In the genomic region with DNA sequence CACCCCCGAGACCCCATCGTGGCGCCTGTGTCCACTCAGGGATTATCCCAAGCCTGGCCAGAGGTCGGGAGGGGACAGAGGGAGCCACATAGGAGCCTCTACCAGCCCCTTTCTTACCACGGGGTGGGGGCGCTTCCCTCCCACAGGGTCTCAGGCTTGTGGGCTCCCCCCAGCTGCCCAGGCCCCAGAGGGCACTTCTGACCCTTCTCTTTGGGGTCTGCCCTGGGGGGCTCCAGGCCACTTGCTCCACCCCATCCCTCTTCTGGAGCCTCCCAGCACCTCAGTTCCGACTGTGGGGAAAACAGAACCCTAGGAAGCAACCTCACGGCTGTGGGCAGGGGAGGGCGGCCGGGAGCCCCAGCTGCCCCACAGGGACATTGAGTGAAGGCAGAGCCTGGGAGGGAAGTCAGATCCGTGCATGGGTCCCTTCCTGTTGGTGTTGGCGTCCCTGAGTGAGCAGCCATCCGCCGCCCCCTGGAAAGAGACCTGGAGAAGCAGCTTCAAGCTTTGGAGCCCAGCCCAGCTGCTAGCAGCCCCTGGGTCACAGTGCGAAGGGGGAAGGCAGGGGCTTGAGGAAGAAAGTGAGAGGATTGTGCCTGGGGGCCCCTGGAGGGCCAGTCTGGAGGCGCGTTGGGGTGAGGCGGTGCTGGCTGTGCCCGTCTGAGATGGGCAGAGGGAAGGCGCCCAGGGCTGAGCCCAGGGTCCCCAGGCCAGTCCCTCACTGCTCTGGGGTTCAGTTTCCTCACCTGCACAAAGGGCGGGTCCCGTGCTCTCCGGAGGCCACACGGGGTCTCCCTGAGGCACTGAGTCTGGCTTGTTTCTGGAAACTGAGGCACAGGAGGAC, we compare ENCODE assay signal across 8 cellular contexts. TPM values are rescaled to one million over a fixed set of nuclear protein-coding genes. Genes with fewer than 3 reads are reported as not detected.
A peak's percentile ranks its signal among the peaks of the same experiment; 100 is the strongest.
DNase-seq lines count a peak whose midpoint lies in the region; ATAC-seq and TF ChIP-seq lines count a peak whose summit lies in the region.
"Had no signal": no experiment of that assay in that cellular context is flagged by ENCODE, and none has a peak within 500 bp of the region (broad histone marks: within the 10 kb centered on the region; RNA-seq: fewer than 3 reads in every experiment).

No MANE protein-coding gene starts in this region.

- peaks cover 21% of the 10 kb centered on the region for H3K36me3 ChIP-seq in NT2/D1 (ENCODE audit: insufficient read depth, insufficient read length, low read length)
- H3K36me3 ChIP-seq in esophagus (ENCODE audit: control insufficient read depth in 2 of 2, insufficient read depth in 2 of 2, low read length in 1 of 2), result no peaks in the 10 kb centered on the region
- H3K36me3 ChIP-seq in skeletal muscle satellite cell (ENCODE audit: insufficient read depth, low read length), result no peaks in the 10 kb centered on the region
- no peaks in the 10 kb centered on the region for H3K36me3 ChIP-seq in aorta (ENCODE audit: control insufficient read depth in 1 of 2, insufficient read depth in 2 of 2, low read length in 1 of 2)

- peak overlapping the region; percentile 82 for H3K4me2 ChIP-seq in skeletal muscle satellite cell (ENCODE audit: low read length)

- peak overlapping the region; percentile 6; the same call in 1 of the 2 replicates for H3K4me3 ChIP-seq in GM12865 (ENCODE audit: low read depth, low read length)
- H3K4me3 ChIP-seq in NT2/D1 (ENCODE audit: insufficient read length, low read depth), result no peak overlapping the region
- peak overlapping the region; percentile 30 to 45 for H3K4me3 ChIP-seq in esophagus (ENCODE audit: low read depth in 1 of 2, low read length in 2 of 2)
- H3K4me3 ChIP-seq in skeletal muscle satellite cell (ENCODE audit: low read length), result peak overlapping the region; percentile 55
- no peak overlapping the region for H3K4me3 ChIP-seq in aorta (ENCODE audit: low read length in 2 of 2)

- H3K9me3 ChIP-seq in NT2/D1 (ENCODE audit: insufficient read depth, low read length), result no peaks in the 10 kb centered on the region
- no peaks in the 10 kb centered on the region for H3K9me3 ChIP-seq in esophagus (ENCODE audit: control insufficient read depth in 2 of 2, insufficient read depth in 1 of 2, low read depth in 1 of 2, low read length in 1 of 2)
- no peaks in the 10 kb centered on the region for H3K9me3 ChIP-seq in skeletal muscle satellite cell (replicated peaks; ENCODE audit: low read length)
- H3K9me3 ChIP-seq in aorta (ENCODE audit: control insufficient read depth, low read length), result no peaks in the 10 kb centered on the region

- peak overlapping the region; percentile 69 to 93 for H3K27ac ChIP-seq in esophagus (ENCODE audit: low read depth in 2 of 2, low read length in 1 of 2)
- no peak overlapping the region for H3K27ac ChIP-seq in aorta (ENCODE audit: low read depth in 1 of 2, low read length in 2 of 2)

- no peak for ATAC-seq in aorta (ENCODE audit: low FRiP score)

- 42 to 55% methylated on average over 24 of the region's 24 CpGs for WGBS in esophagus, 2 donors
- WGBS in aorta, 2 donors, result 64 to 68% methylated on average over 23 to 24 of the region's 24 CpGs

- intact Hi-C loops in aorta (cut with DNase I), result no loop called here

- H3K9ac ChIP-seq in NT2/D1 (ENCODE audit: insufficient read length, low read depth) (peak overlapping the region; percentile 63), skeletal muscle satellite cell (ENCODE audit: low read depth, low read length) (no peak overlapping the region)

- DNase-seq in GM12865 (ENCODE audit: low read depth) (no peak), NT2/D1 (ENCODE audit: low read depth, low spot score) (no peak), HT-29 (ENCODE audit: low spot score) (no peak), aorta (no peak), NK-92 (lab: John Stamatoyannopoulos, UW; ENCODE audit: unreplicated experiment) (no peak)
- DNase-seq: SIG-M5 had no signal

- H3K27me3 ChIP-seq in NT2/D1 (ENCODE audit: insufficient read depth, insufficient read length) (no peaks in the 10 kb centered on the region), esophagus (ENCODE audit: control insufficient read depth in 1 of 2, insufficient read depth in 2 of 2, low read length in 2 of 2) (no peaks in the 10 kb centered on the region), skeletal muscle satellite cell (ENCODE audit: control insufficient read depth, insufficient read depth, low read length) (no peaks in the 10 kb centered on the region), aorta (ENCODE audit: control insufficient read depth in 1 of 2, insufficient read depth in 2 of 2, low read length in 1 of 2) (no peaks in the 10 kb centered on the region)

- TF ChIP-seq CTCF in GM12865 (IDR thresholded peaks at IDR 0.05; ENCODE audit: insufficient read depth, low read depth, low read length, missing control alignments), result no peak

- H3K4me1 ChIP-seq in NT2/D1 (ENCODE audit: insufficient read depth, insufficient read length) (peaks cover 39% of the 10 kb centered on the region), esophagus (ENCODE audit: control insufficient read depth in 2 of 2, insufficient read depth in 2 of 2, low read length in 1 of 2) (peaks cover 10 to 38% of the 10 kb centered on the region in 2 donors), skeletal muscle satellite cell (ENCODE audit: control insufficient read depth, insufficient read depth, low read length) (peaks cover 16% of the 10 kb centered on the region), aorta (ENCODE audit: control insufficient read depth in 1 of 2, insufficient read depth in 2 of 2, low read length in 2 of 2) (no peaks in the 10 kb centered on the region)

RNA-seq across cellular contexts. Expression of gene RRP1, which starts 22.1 kb away (rescaled TPM):
- 10 to 100 TPM; 21.0 to 22.5 TPM for polyA plus RNA-seq in esophagus
- 28.9 and 30.4 TPM in 2 replicates for total RNA-seq in skeletal muscle satellite cell (2012; rRNA removed)
- total RNA-seq in HT-29 (2014; rRNA removed; shearing (Covaris generic)), result 36.4 and 39.3 TPM in 2 replicates
- total RNA-seq in aorta, result 10 to 100 TPM; 17.5 to 18.1 TPM
- polyA plus RNA-seq in aorta, result 10 to 100 TPM in 1 of 2 donors, 1 to 10 TPM in 1; 4.4 to 17.9 TPM

RNA-seq across cellular contexts. Expression of gene CSTB, which starts 35.4 kb away (rescaled TPM):
- polyA plus RNA-seq in esophagus, result 1,000 to 10,000 TPM; 3,514 to 5,149 TPM
- 15.5 and 28.0 TPM in 2 replicates for total RNA-seq in skeletal muscle satellite cell (2012; rRNA removed)
- 49.7 and 55.0 TPM in 2 replicates for total RNA-seq in HT-29 (2014; rRNA removed; shearing (Covaris generic))
- total RNA-seq in aorta, result 10 to 100 TPM; 30.3 to 44.3 TPM
- 10 to 100 TPM; 44.6 to 71.6 TPM for polyA plus RNA-seq in aorta

RNA-seq across cellular contexts. Expression of gene AGPAT3, which starts 53.5 kb away (rescaled TPM):
- polyA plus RNA-seq in esophagus (10 to 100 TPM; 15.3 to 18.6 TPM), aorta (10 to 100 TPM in 1 of 2 donors, 1 to 10 TPM in 1; 8.3 to 11.4 TPM)
- total RNA-seq in skeletal muscle satellite cell (2012; rRNA removed), result 23.4 and 27.4 TPM in 2 replicates
- total RNA-seq in HT-29 (2014; rRNA removed; shearing (Covaris generic)), result 31.6 and 39.6 TPM in 2 replicates
- total RNA-seq in aorta, result 10 to 100 TPM; 36.0 to 45.5 TPM

Comparison
In these comparisons a context has a peak if more than half of its experiments do, and no peak if none do; other contexts are left out.
1. H3K4me3 ChIP-seq: peak in GM12865 (single experiment), esophagus (2 of 2) and skeletal muscle satellite cell (single experiment); none in NT2/D1 (single experiment) and aorta (0 of 2).
2. H3K27ac ChIP-seq: peak in esophagus (2 of 2); none in aorta (0 of 2).